Comparison of ENCODE assay signal across 1 cellular context in the genomic region with DNA sequence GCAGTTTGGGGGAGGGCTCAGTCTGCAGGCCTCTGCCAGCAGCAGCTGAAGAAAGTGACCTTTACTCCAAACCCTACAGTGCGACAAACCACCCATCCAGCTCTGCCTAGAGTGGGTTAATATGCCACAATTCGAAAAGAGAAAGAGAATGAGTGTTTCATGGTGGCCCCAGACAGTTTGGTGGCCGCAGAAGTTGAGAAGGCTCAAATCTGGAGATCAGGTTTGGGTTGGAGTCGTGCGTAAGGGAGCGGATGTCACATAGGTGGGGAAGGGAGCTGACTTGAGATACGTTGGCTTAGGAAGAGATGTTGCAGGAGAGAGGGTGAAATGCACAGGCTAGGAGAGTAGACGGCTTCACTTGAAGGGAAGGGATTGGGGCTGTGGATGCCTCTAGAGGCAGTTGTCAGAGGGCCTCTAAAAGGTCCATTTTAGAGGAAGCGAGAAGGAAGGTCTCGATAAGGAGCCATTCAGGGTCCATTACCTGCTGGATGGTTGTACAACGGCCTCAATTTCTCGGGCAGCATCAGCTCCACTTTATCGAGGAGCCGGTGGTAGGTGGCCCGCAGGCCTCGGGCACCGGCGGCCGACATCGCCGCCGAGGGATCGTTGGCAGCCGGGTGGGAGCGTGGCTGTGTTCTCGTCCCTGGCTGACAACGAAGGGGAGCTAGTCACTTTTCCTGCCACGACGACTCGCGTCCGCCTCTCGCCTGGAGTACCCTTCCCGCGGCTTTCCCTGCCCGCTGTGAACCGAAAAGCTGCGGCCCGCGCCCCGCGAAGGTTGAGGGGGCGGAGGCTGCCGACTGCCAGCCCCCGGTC.
A peak's percentile ranks its signal among the peaks of the same experiment; 100 is the strongest.
TF ChIP-seq lines count a peak whose summit lies in the region.

No MANE protein-coding gene starts in this region.

TF ChIP-seq in HEK293, 187 proteins besides CTCF, POLR2A, EP300 and RAD21 (continued from another document):
- TF ChIP-seq, protein P1, sequence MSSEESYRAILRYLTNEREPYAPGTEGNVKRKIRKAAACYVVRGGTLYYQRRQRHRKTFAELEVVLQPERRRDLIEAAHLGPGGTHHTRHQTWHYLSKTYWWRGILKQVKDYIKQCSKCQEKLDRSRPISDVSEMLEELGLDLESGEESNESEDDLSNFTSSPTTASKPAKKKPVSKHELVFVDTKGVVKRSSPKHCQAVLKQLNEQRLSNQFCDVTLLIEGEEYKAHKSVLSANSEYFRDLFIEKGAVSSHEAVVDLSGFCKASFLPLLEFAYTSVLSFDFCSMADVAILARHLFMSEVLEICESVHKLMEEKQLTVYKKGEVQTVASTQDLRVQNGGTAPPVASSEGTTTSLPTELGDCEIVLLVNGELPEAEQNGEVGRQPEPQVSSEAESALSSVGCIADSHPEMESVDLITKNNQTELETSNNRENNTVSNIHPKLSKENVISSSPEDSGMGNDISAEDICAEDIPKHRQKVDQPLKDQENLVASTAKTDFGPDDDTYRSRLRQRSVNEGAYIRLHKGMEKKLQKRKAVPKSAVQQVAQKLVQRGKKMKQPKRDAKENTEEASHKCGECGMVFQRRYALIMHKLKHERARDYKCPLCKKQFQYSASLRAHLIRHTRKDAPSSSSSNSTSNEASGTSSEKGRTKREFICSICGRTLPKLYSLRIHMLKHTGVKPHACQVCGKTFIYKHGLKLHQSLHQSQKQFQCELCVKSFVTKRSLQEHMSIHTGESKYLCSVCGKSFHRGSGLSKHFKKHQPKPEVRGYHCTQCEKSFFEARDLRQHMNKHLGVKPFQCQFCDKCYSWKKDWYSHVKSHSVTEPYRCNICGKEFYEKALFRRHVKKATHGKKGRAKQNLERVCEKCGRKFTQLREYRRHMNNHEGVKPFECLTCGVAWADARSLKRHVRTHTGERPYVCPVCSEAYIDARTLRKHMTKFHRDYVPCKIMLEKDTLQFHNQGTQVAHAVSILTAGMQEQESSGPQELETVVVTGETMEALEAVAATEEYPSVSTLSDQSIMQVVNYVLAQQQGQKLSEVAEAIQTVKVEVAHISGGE (tag by site-specific recombination; conservative IDR thresholded peaks at IDR 0.05; ENCODE audit: low read depth), result 0 out of 2 replicates have a peak, but pooled peaks have one; percentile 21
- TF ChIP-seq ZBTB8A (tag by site-specific recombination; IDR thresholded peaks at IDR 0.05) (no peak; the same call in none of the 2 replicates), MEIS1 (CRISPR knock-in tag; IDR thresholded peaks at IDR 0.05; ENCODE audit: borderline replicate concordance) (no peak), MYNN (tag by site-specific recombination; IDR thresholded peaks at IDR 0.05; ENCODE audit: borderline replicate concordance) (no peak), ZNF561 (tag by site-specific recombination; IDR thresholded peaks at IDR 0.05; ENCODE audit: borderline replicate concordance) (peak; percentile 100), ZBTB17 (tag by site-specific recombination; IDR thresholded peaks at IDR 0.05) (peak; percentile 64), KLF10 (tag by site-specific recombination; IDR thresholded peaks at IDR 0.05) (peak; percentile 57), REST (tag by site-specific recombination; IDR thresholded peaks at IDR 0.05) (0 out of 2 replicates have a peak, but pooled peaks have one; percentile 34), ZNF391 (tag by site-specific recombination; IDR thresholded peaks at IDR 0.05; ENCODE audit: borderline replicate concordance, low read depth) (peak; percentile 77), ZNF514 (tag by site-specific recombination; IDR thresholded peaks at IDR 0.05) (no peak), REPIN1 (tag by site-specific recombination; IDR thresholded peaks at IDR 0.05; ENCODE audit: low read depth) (0 out of 2 replicates have a peak, but pooled peaks have one; percentile 41), MZF1 (tag by site-specific recombination; IDR thresholded peaks at IDR 0.05; ENCODE audit: borderline replicate concordance) (peak; percentile 73; the same call in 1 of the 2 replicates), SP7 (tag by site-specific recombination; IDR thresholded peaks at IDR 0.05) (peak; percentile 52), ZNF48 (tag by site-specific recombination; IDR thresholded peaks at IDR 0.05) (no peak), ZNF837 (tag by site-specific recombination; IDR thresholded peaks at IDR 0.05) (peak; percentile 63; the same call in 1 of the 2 replicates), ZNF555 (tag by site-specific recombination; conservative IDR thresholded peaks at IDR 0.05) (no peak), GLIS1 (tag by site-specific recombination; IDR thresholded peaks at IDR 0.05) (peak; percentile 59), ZXDB (tag by site-specific recombination; IDR thresholded peaks at IDR 0.05) (no peak), ZNF596 (tag by site-specific recombination; IDR thresholded peaks at IDR 0.05) (no peak), EGR2 (tag by site-specific recombination; IDR thresholded peaks at IDR 0.05; ENCODE audit: low read depth) (peak; percentile 90), ZNF311 (tag by site-specific recombination; IDR thresholded peaks at IDR 0.05; ENCODE audit: borderline replicate concordance) (no peak), ZNF639 (tag by site-specific recombination; IDR thresholded peaks at IDR 0.05) (0 out of 2 replicates have a peak, but pooled peaks have one; percentile 14), KLF16 (tag by site-specific recombination; IDR thresholded peaks at IDR 0.05) (peak; percentile 73), ZNF510 (tag by site-specific recombination; IDR thresholded peaks at IDR 0.05; ENCODE audit: insufficient replicate concordance) (peak; percentile 26), OSR2 (tag by site-specific recombination; IDR thresholded peaks at IDR 0.05) (0 out of 2 replicates have a peak, but pooled peaks have one; percentile 12), ZBTB48 (tag by site-specific recombination; IDR thresholded peaks at IDR 0.05) (peak; percentile 97), HOXC10 (CRISPR knock-in tag; IDR thresholded peaks at IDR 0.05) (0 out of 2 replicates have a peak, but pooled peaks have one; percentile 44), ZFHX2 (tag by site-specific recombination; conservative IDR thresholded peaks at IDR 0.05) (peak; percentile 96), FEZF1 (tag by site-specific recombination; IDR thresholded peaks at IDR 0.05) (0 out of 2 replicates have a peak, but pooled peaks have one; percentile 20), ZFP37 (tag by site-specific recombination; IDR thresholded peaks at IDR 0.05) (peak; percentile 89), ZBTB7A (tag by site-specific recombination; IDR thresholded peaks at IDR 0.05; ENCODE audit: low read depth) (peak; percentile 78; the same call in 1 of the 2 replicates), ZBTB44 (tag by site-specific recombination; IDR thresholded peaks at IDR 0.05) (peak; percentile 35; the same call in 1 of the 2 replicates), WT1 (tag by site-specific recombination; IDR thresholded peaks at IDR 0.05) (peak; percentile 4; the same call in 1 of the 2 replicates), ZNF335 (tag by site-specific recombination; conservative IDR thresholded peaks at IDR 0.05) (peak; percentile 94), ZNF133 (tag by site-specific recombination; IDR thresholded peaks at IDR 0.05) (no peak), ZNF792 (tag by site-specific recombination; IDR thresholded peaks at IDR 0.05) (0 out of 2 replicates have a peak, but pooled peaks have one; percentile 37), ZNF2 (tag by site-specific recombination; IDR thresholded peaks at IDR 0.05) (0 out of 2 replicates have a peak, but pooled peaks have one; percentile 69), ZNF610 (tag by site-specific recombination; IDR thresholded peaks at IDR 0.05; ENCODE audit: borderline replicate concordance) (peak; percentile 41; the same call in 1 of the 2 replicates), ZNF239 (tag by site-specific recombination; IDR thresholded peaks at IDR 0.05) (0 out of 2 replicates have a peak, but pooled peaks have one; percentile 38), ZNF24 (tag by site-specific recombination; IDR thresholded peaks at IDR 0.05) (0 out of 2 replicates have a peak, but pooled peaks have one; percentile 20)
- TF ChIP-seq, protein P2, sequence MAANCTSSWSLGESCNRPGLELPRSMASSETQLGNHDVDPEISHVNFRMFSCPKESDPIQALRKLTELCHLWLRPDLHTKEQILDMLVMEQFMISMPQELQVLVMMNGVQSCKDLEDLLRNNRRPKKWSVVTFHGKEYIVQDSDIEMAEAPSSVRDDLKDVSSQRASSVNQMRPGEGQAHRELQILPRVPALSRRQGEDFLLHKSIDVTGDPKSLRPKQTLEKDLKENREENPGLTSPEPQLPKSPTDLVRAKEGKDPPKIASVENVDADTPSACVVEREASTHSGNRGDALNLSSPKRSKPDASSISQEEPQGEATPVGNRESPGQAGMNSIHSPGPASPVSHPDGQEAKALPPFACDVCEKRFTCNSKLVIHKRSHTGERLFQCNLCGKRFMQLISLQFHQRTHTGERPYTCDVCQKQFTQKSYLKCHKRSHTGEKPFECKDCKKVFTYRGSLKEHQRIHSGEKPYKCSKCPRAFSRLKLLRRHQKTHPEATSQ (tag by site-specific recombination; IDR thresholded peaks at IDR 0.05), result peak; percentile 83; the same call in 1 of the 2 replicates
- TF ChIP-seq, protein P3, sequence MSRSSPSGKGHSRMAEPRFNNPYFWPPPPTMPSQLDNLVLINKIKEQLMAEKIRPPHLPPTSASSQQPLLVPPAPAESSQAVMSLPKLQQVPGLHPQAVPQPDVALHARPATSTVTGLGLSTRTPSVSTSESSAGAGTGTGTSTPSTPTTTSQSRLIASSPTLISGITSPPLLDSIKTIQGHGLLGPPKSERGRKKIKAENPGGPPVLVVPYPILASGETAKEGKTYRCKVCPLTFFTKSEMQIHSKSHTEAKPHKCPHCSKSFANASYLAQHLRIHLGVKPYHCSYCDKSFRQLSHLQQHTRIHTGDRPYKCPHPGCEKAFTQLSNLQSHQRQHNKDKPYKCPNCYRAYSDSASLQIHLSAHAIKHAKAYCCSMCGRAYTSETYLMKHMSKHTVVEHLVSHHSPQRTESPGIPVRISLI (tag by site-specific recombination; IDR thresholded peaks at IDR 0.05), result no peak
- TF ChIP-seq, protein P4, sequence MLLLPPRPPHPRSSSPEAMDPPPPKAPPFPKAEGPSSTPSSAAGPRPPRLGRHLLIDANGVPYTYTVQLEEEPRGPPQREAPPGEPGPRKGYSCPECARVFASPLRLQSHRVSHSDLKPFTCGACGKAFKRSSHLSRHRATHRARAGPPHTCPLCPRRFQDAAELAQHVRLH (tag by site-specific recombination; IDR thresholded peaks at IDR 0.05), result 0 out of 2 replicates have a peak, but pooled peaks have one; percentile 8
